Comparison of ENCODE assay signal across 29 cellular contexts in the genomic region with DNA sequence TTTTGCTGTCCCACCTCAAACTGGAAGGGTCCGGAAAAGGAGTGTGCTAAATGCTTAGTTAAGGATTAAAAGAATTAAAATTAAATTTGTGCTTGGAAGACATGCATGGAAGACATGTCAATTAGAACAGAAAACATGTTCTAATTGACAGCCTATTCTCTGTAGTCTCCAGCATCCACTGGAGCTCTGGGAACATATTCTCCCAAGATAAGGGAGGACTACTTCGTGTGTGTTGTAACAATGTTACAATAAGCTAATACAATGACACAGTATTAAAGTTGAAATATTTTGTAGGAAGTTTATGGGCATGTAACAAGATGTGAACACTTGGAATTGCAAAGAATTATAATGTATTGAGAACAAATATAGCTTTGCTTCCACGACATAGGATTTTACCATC.
DNase-seq lines count a peak whose midpoint lies in the region; ATAC-seq, FAIRE-seq and TF ChIP-seq lines count a peak whose summit lies in the region.
"Had no signal": no experiment of that assay in that cellular context is flagged by ENCODE, and none has a peak within 500 bp of the region (broad histone marks: within the 10 kb centered on the region; RNA-seq: fewer than 3 reads in every experiment).

No MANE protein-coding gene starts in this region.

- no peak for TF ChIP-seq CTCF in lower lobe of right lung (IDR thresholded peaks at IDR 0.05)

- intact Hi-C loops in lower lobe of right lung (cut with DNase I), result no loop called here
- intact Hi-C loops in posterior cingulate gyrus (cut with DNase I), result no loop called here

- no peak for DNase-seq in GM12891 (ENCODE audit: insufficient read length, low spot score)
- DNase-seq in OCI-M1 (lab: John Stamatoyannopoulos, UW), result peak; percentile 56
- no peak for DNase-seq in lower lobe of right lung
- no peak for DNase-seq in activated CD8-positive, alpha-beta memory T cell treated with anti-CD3 and anti-CD28 coated beads for 24 hours
- no peak for DNase-seq in posterior cingulate gyrus
- DNase-seq: activated CD4-positive, alpha-beta memory T cell treated with anti-CD3 and anti-CD28 coated beads, Interleukin-2, amount 10 ng/mL, durations not matched to agents 7 days and 5 days; activated CD4-positive, CD25-positive, alpha-beta regulatory T cell treated with anti-CD3 and anti-CD28 coated beads, Interleukin-2, amount 50 U/mL, for 72 hours; aorta; C1 segment of cervical spinal cord; DND-41; esophagus squamous epithelium; hippocampal formation; immature natural killer cell; naive thymus-derived CD4-positive, alpha-beta T cell; NCI-H1092; NCI-H1694 treated with DMSO at 0.1 percent for 48 hours; NCI-H2171; NCI-H510A treated with DMSO at 0.1 percent for 48 hours; NK-92 treated with Interleukin-12 subunit alpha and Interleukin-12 subunit beta, amount 100 ng/mL, for 24 hours; ovary; stimulated activated CD4-positive, alpha-beta T cell treated with anti-CD3 and anti-CD28 coated beads, Interleukin-12 subunit alpha, Interleukin-12 subunit beta, amount 100 ng/mL, for 4 hours; stimulated activated CD4-positive, alpha-beta T cell treated with anti-CD3 and anti-CD28 coated beads, Interleukin-4, amount 100 ng/mL, for 1 hour had no signal

- peak overlapping the region; percentile 12 for H3K27ac ChIP-seq in lower lobe of right lung
- H3K27ac ChIP-seq: esophagus squamous epithelium, ovary had no signal

- H3K36me3 ChIP-seq in lower lobe of right lung (no peaks in the 10 kb centered on the region), skeletal muscle satellite cell (ENCODE audit: insufficient read depth, low read length) (no peaks in the 10 kb centered on the region)
- H3K36me3 ChIP-seq: cardiac muscle cell, esophagus squamous epithelium, ovary had no signal

- peak; percentile 47 for FAIRE-seq in GM12891 (lab: Jason Lieb, UNC)
- FAIRE-seq: frontal cortex, H1 had no signal

- TF ChIP-seq POLR2A in GM12891 (IDR thresholded peaks at IDR 0.05; ENCODE audit: low read depth, low read length), result no peak

- H3K4me3 ChIP-seq in lower lobe of right lung (no peak overlapping the region), skeletal muscle satellite cell (ENCODE audit: low read length) (no peak overlapping the region)
- H3K4me3 ChIP-seq: cardiac muscle cell, esophagus squamous epithelium, ovary had no signal

- no peaks in the 10 kb centered on the region for H3K9me3 ChIP-seq in lower lobe of right lung
- no peaks in the 10 kb centered on the region for H3K9me3 ChIP-seq in skeletal muscle satellite cell (replicated peaks; ENCODE audit: low read length)
- H3K9me3 ChIP-seq: esophagus squamous epithelium, ovary had no signal

- H3K27me3 ChIP-seq in lower lobe of right lung (ENCODE audit: low read depth) (no peaks in the 10 kb centered on the region), skeletal muscle satellite cell (ENCODE audit: control insufficient read depth, insufficient read depth, low read length) (no peaks in the 10 kb centered on the region)
- H3K27me3 ChIP-seq: cardiac muscle cell, esophagus squamous epithelium, ovary had no signal

- H3K4me1 ChIP-seq in lower lobe of right lung (peaks cover 5% of the 10 kb centered on the region), skeletal muscle satellite cell (ENCODE audit: control insufficient read depth, insufficient read depth, low read length) (peaks cover 40% of the 10 kb centered on the region)

- ATAC-seq in lower lobe of right lung (no peak), GM21576 (IDR thresholded peaks at IDR 0.05; ENCODE audit: unreplicated experiment) (no peak), GM21447 (IDR thresholded peaks at IDR 0.05; ENCODE audit: unreplicated experiment) (no peak)
- ATAC-seq: Panc1 had no signal

- no peak overlapping the region for H3K4me2 ChIP-seq in skeletal muscle satellite cell (ENCODE audit: low read length)

- H3K9ac ChIP-seq in skeletal muscle satellite cell (ENCODE audit: low read depth, low read length), result peak overlapping the region; percentile 80

TF ChIP-seq in GM12891, 5 proteins besides CTCF, POLR2A, EP300 and RAD21:
- TF ChIP-seq SPI1 (IDR thresholded peaks at IDR 0.05; ENCODE audit: low read depth, low read length), result no peak
- no peak for TF ChIP-seq POU2F2 (IDR thresholded peaks at IDR 0.05; ENCODE audit: low read depth, low read length)
